Comparison of ENCODE assay signal across 13 cellular contexts in the genomic region with DNA sequence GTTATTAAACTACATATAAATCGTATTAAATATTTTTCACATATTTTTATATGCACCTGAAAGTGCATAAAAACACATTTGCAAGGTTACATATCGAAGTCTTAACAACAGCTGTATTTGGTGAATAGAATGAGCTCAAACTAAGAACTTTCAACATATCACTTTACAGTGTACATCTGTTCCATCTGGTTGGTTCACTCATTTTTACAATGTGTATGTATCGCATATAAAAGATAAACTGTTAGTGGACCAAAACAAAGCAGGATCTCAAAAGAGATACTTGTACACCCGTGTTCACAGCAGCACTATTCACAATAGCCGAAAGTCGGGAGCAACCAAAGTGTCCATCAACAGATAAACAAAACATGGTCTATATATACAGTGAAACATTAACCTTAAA. TPM values are rescaled to one million over a fixed set of nuclear protein-coding genes. Genes with fewer than 3 reads are reported as not detected.
DNase-seq lines count a peak whose midpoint lies in the region; ATAC-seq and TF ChIP-seq lines count a peak whose summit lies in the region.
"Had no signal": no experiment of that assay in that cellular context is flagged by ENCODE, and none has a peak within 500 bp of the region (broad histone marks: within the 10 kb centered on the region; RNA-seq: fewer than 3 reads in every experiment).

No MANE protein-coding gene starts in this region.

- intact Hi-C loops in CD4-positive, alpha-beta memory T cell (cut with micrococcal nuclease) = loop anchor here (2.0 kb wide), 1 partner anchor 15 kb away; no protein-coding TSS in a partner anchor
- intact Hi-C loops in sciatic nerve (cut with DNase I) = no loop called here

- H3K9me3 ChIP-seq in CD4-positive, alpha-beta memory T cell (ENCODE audit: control insufficient read depth in 1 of 2, low read length in 2 of 2) = no peaks in the 10 kb centered on the region
- H3K9me3 ChIP-seq: HAP-1 had no signal

- POLR2A ChIA-PET in CD4-positive, alpha-beta memory T cell (lab: Charles Lee; ENCODE audit: partially characterized antibody) = interaction anchor here (1.4 to 2.8 kb wide), 2 partner anchors 31 to 218 kb away, joined by 3 to 11 read pairs; no protein-coding TSS in a partner anchor

- no peaks in the 10 kb centered on the region for H3K27me3 Mint-ChIP-seq in CD4-positive, alpha-beta memory T cell
- H3K27me3 Mint-ChIP-seq in memory B cell = no peaks in the 10 kb centered on the region
- H3K27me3 Mint-ChIP-seq: progenitor cell of endocrine pancreas had no signal

- peak overlapping the region in 1 of 2 donors; percentile 8 for H3K4me3 ChIP-seq in CD4-positive, alpha-beta memory T cell (ENCODE audit: low read length in 2 of 2)
- H3K4me3 ChIP-seq in HL-60 (replicated peaks; ENCODE audit: insufficient read depth, low read length) = no peak overlapping the region
- H3K4me3 ChIP-seq: HAP-1 had no signal

- H3K4me1 ChIP-seq in CD4-positive, alpha-beta memory T cell (ENCODE audit: insufficient read depth, low read length) = peaks cover 96% of the 10 kb centered on the region

- H3K4me3 Mint-ChIP-seq in CD4-positive, alpha-beta memory T cell = peak overlapping the region in 6 of 8 donors; percentile 41 to 63 (median 52)
- no peak overlapping the region for H3K4me3 Mint-ChIP-seq in memory B cell

- peaks cover 64 to 88% (median 76%) of the 10 kb centered on the region in 4 donors for H3K4me1 Mint-ChIP-seq in CD4-positive, alpha-beta memory T cell
- H3K4me1 Mint-ChIP-seq in memory B cell = peaks cover 50% of the 10 kb centered on the region

- H3K36me3 Mint-ChIP-seq in CD4-positive, alpha-beta memory T cell = peaks cover 0 to 2% of the 10 kb centered on the region in 2 donors
- H3K36me3 Mint-ChIP-seq in memory B cell = peaks cover 8% of the 10 kb centered on the region

- CTCF ChIA-PET in CD4-positive, alpha-beta memory T cell (lab: Charles Lee; ENCODE audit: partially characterized antibody) = no interaction called here

- in situ Hi-C loops in SK-MEL-5 (cut with HindIII; ENCODE audit: low pct_unique_long_range_greater_than_20kb, low sequenced_read_pairs) = no loop called here

- H3K36me3 ChIP-seq in CD4-positive, alpha-beta memory T cell (ENCODE audit: insufficient read depth, low read length) = no peaks in the 10 kb centered on the region
- H3K36me3 ChIP-seq: HAP-1 had no signal

- peak overlapping the region; percentile 19 for H3K27ac ChIP-seq in CD4-positive, alpha-beta memory T cell (ENCODE audit: low read depth, low read length)
- peak overlapping the region; percentile 12; the same call in 1 of the 2 replicates for H3K27ac ChIP-seq in HL-60 (replicated peaks)

- H3K27ac Mint-ChIP-seq in CD4-positive, alpha-beta memory T cell = peak overlapping the region in 6 of 7 donors; percentile 40 to 89 (median 81)
- H3K27ac Mint-ChIP-seq in memory B cell = peak overlapping the region; percentile 48
- H3K27ac Mint-ChIP-seq: progenitor cell of endocrine pancreas had no signal

- no peak for TF ChIP-seq CTCF in HL-60 (IDR thresholded peaks at IDR 0.05; ENCODE audit: insufficient read depth, low read length)

- DNase-seq in CD4-positive, alpha-beta memory T cell = no peak
- DNase-seq in HL-60 (ENCODE audit: low read depth in 1 of 2, low spot score in 1 of 2) = no peak
- DNase-seq in SK-MEL-5 (ENCODE audit: low read depth, low spot score) = peak; percentile 49
- DNase-seq in memory B cell (ENCODE audit: low spot score in 2 of 2) = no peak
- DNase-seq in sciatic nerve (ENCODE audit: low spot score) = no peak
- no peak for DNase-seq in DMS53 treated with DMSO at 0.1 percent for 48 hours (lab: John Stamatoyannopoulos, UW; ENCODE audit: unreplicated experiment)
- DNase-seq: activated CD4-positive, CD25-positive, alpha-beta regulatory T cell treated with anti-CD3 and anti-CD28 coated beads, Interleukin-2, amount 50 U/mL, for 72 hours; amygdala; glutamatergic neuron; NCI-H1417 had no signal

- H3K27me3 ChIP-seq in CD4-positive, alpha-beta memory T cell (ENCODE audit: insufficient read depth, low read length) = no peaks in the 10 kb centered on the region
- no peaks in the 10 kb centered on the region for H3K27me3 ChIP-seq in HL-60 (ENCODE audit: insufficient read depth, poor library complexity, severe bottlenecking)

- peaks cover 0 to 2% (median 0%) of the 10 kb centered on the region in 8 donors for H3K9me3 Mint-ChIP-seq in CD4-positive, alpha-beta memory T cell
- no peaks in the 10 kb centered on the region for H3K9me3 Mint-ChIP-seq in memory B cell

- no peak for ATAC-seq in memory B cell (ENCODE audit: low read depth)
- no peak for ATAC-seq in sciatic nerve
- ATAC-seq in activated CD4-positive, CD25-positive, alpha-beta regulatory T cell treated with anti-CD3 and anti-CD28 coated beads, Interleukin-2, amount 50 U/mL, for 24 hours = no peak

RNA-seq across cellular contexts. Expression of a gene that starts 55.8 kb away (rescaled TPM):
- total RNA-seq in CD4-positive, alpha-beta memory T cell = 100 to 1,000 TPM; 159 to 172 TPM
- 10 to 100 TPM; 20.1 to 42.1 TPM for polyA plus RNA-seq in CD4-positive, alpha-beta memory T cell
- total RNA-seq in SK-MEL-5 (2014; rRNA removed; shearing (Covaris generic)) = 87.3 and 95.8 TPM in 2 replicates
- polyA plus RNA-seq in SK-MEL-5 (2015; cell fraction: cytosol; rRNA removed) = 33.4 and 47.4 TPM in 2 replicates
- polyA plus RNA-seq in SK-MEL-5 (2015; cell fraction: nucleus; rRNA removed) = 59.5 and 74.6 TPM in 2 replicates
- 182 TPM for total RNA-seq in sciatic nerve
